ENCODE assay signal across 17 cellular contexts in the genomic region with DNA sequence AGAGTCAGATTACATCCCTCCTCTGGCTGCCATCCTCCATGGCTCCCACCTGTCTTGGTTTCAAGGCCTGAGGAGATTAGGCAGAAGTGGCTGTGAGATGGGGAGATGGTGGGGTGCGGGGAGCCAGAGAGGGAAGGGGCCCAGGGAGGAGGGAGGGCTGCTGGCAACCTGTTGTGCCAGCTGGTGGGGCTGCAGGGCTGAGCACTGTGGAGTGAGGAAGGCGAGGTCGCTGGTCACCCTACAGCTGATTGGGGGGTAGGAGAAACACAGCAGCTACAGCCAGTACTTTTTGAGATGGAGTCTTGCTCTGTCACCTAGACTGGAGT.
"Had no signal": no experiment of that assay in that cellular context is flagged by ENCODE, and none has a peak within 500 bp of the region (broad histone marks: within the 10 kb centered on the region; RNA-seq: fewer than 3 reads in every experiment).

No MANE protein-coding gene starts in this region.

- H3K4me3 ChIP-seq: ascending aorta, gastroesophageal sphincter, heart right ventricle, lung, skin epidermis, upper lobe of left lung had no signal

- H3K27me3 Mint-ChIP-seq: activated CD4-positive, alpha-beta memory T cell treated with anti-CD3 and anti-CD28 coated beads, Interleukin-2, amount 10 ng/mL, durations not matched to agents 7 days and 5 days; activated CD4-positive, alpha-beta T cell treated with anti-CD3 and anti-CD28 coated beads for 36 hours; stimulated activated naive CD8-positive, alpha-beta T cell treated with anti-CD3 and anti-CD28 coated beads, Interleukin-15, amount 100 ng/mL, for 72 hours; T-helper 17 cell had no signal

- H3K27ac Mint-ChIP-seq: activated CD4-positive, alpha-beta memory T cell treated with anti-CD3 and anti-CD28 coated beads, Interleukin-2, amount 10 ng/mL, durations not matched to agents 7 days and 5 days; activated CD4-positive, alpha-beta T cell treated with anti-CD3 and anti-CD28 coated beads for 36 hours; T-helper 17 cell had no signal

- H3K36me3 ChIP-seq: neutrophil had no signal

- H3K27me3 ChIP-seq: ascending aorta, gastroesophageal sphincter, heart right ventricle, neutrophil, upper lobe of left lung had no signal

- H3K27ac ChIP-seq: ascending aorta, gastroesophageal sphincter, heart right ventricle, neutrophil, skin epidermis, upper lobe of left lung, WERI-Rb-1 had no signal

- ATAC-seq: activated CD4-positive, alpha-beta T cell treated with anti-CD3 and anti-CD28 coated beads for 36 hours; gastroesophageal sphincter; heart right ventricle; left cardiac atrium; stimulated activated naive CD8-positive, alpha-beta T cell treated with anti-CD3 and anti-CD28 coated beads, Interleukin-15, amount 100 ng/mL, for 72 hours; T-helper 17 cell had no signal

- H3K4me1 Mint-ChIP-seq: activated CD4-positive, alpha-beta T cell treated with anti-CD3 and anti-CD28 coated beads for 36 hours had no signal

- H3K9me3 ChIP-seq: ascending aorta, gastroesophageal sphincter, heart right ventricle, neutrophil, upper lobe of left lung had no signal

- H3K4me3 Mint-ChIP-seq: activated CD4-positive, alpha-beta memory T cell treated with anti-CD3 and anti-CD28 coated beads, Interleukin-2, amount 10 ng/mL, durations not matched to agents 7 days and 5 days; activated CD4-positive, alpha-beta T cell treated with anti-CD3 and anti-CD28 coated beads for 36 hours; stimulated activated naive CD8-positive, alpha-beta T cell treated with anti-CD3 and anti-CD28 coated beads, Interleukin-15, amount 100 ng/mL, for 72 hours; T-helper 17 cell had no signal

- DNase-seq: activated CD4-positive, alpha-beta memory T cell treated with anti-CD3 and anti-CD28 coated beads, Interleukin-2, amount 10 ng/mL, durations not matched to agents 7 days and 5 days; activated CD4-positive, alpha-beta T cell treated with anti-CD3 and anti-CD28 coated beads for 36 hours; activated naive CD4-positive, alpha-beta T cell treated with Interleukin-2 at 50 U/mL for 16 hours; left cardiac atrium; retina; stimulated activated CD4-positive, alpha-beta T cell treated with anti-CD3 and anti-CD28 coated beads, Interleukin-4, amount 100 ng/mL, for 4 hours; stimulated activated CD8-positive, alpha-beta memory T cell treated with anti-CD3 and anti-CD28 coated beads, Interleukin-4, amount 100 ng/mL, for 48 hours; stimulated activated naive CD8-positive, alpha-beta T cell treated with anti-CD3 and anti-CD28 coated beads, Interleukin-15, amount 100 ng/mL, for 72 hours; T-helper 17 cell; upper lobe of left lung; WERI-Rb-1 had no signal

- H3K9me3 Mint-ChIP-seq: activated CD4-positive, alpha-beta memory T cell treated with anti-CD3 and anti-CD28 coated beads, Interleukin-2, amount 10 ng/mL, durations not matched to agents 7 days and 5 days; stimulated activated naive CD8-positive, alpha-beta T cell treated with anti-CD3 and anti-CD28 coated beads, Interleukin-15, amount 100 ng/mL, for 72 hours had no signal

- H3K4me1 ChIP-seq: ascending aorta, gastroesophageal sphincter, upper lobe of left lung had no signal
